Comparison of ENCODE assay signal across 8 cellular contexts in the genomic region with DNA sequence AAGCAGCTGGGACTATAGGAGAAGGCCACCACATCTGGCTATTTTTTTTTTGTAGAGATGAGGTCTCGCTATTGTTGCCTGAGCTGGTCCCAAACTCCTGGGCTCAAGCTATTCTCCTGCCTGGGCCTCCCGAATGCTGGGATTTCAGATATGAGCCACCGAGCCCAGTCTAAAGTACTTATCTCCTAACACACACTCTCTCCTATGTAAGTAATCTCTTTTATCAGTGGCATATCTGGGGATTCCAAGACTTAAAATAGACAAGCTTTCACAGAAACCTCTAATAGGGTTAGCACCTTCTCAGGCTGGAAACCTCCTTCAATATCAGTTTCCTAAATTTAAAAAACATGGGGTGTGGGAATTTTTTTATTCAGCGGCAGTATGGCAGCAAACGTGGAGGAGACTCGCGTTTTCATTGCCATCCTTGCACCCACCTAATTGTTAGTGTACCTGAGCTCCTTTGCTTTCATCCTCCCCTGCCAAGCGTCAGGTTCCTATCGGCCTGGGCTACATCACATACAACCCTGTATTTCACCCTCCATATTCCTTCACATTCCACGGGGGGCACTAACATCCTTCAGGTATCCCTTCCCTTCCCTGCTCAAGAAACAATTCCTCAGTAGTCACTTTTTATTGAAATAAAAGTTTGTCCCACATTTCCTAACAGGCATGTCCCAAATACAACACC. TPM values are rescaled to one million over a fixed set of nuclear protein-coding genes. Genes with fewer than 3 reads are reported as not detected.
DNase-seq lines count a peak whose midpoint lies in the region; ATAC-seq and TF ChIP-seq lines count a peak whose summit lies in the region.

No MANE protein-coding gene starts in this region.

- H3K27me3 ChIP-seq in heart left ventricle (no peaks in the 10 kb centered on the region), thoracic aorta (replicated peaks; ENCODE audit: insufficient read depth) (no peaks in the 10 kb centered on the region)

- H3K4me1 Mint-ChIP-seq in activated T-helper 17 cell treated with anti-CD3 and anti-CD28 coated beads, Interleukin-2, amount 50 U/mL, for 72 hours = peaks cover 13% of the 10 kb centered on the region

- H3K4me3 Mint-ChIP-seq in activated T-helper 17 cell treated with anti-CD3 and anti-CD28 coated beads, Interleukin-2, amount 50 U/mL, for 72 hours = peak overlapping the region; percentile 99

- peaks cover 9% of the 10 kb centered on the region for H3K36me3 Mint-ChIP-seq in activated T-helper 17 cell treated with anti-CD3 and anti-CD28 coated beads, Interleukin-2, amount 50 U/mL, for 72 hours (ENCODE audit: low read depth)

- H3K27ac ChIP-seq in heart left ventricle = peak overlapping the region; percentile 83 to 99 (median 92)
- peak overlapping the region; percentile 89 to 93 for H3K27ac ChIP-seq in thoracic aorta

- TF ChIP-seq POLR2A in heart left ventricle (IDR thresholded peaks at IDR 0.05) = no peak

- no peak for DNase-seq in heart left ventricle
- DNase-seq in cardiac septum (ENCODE audit: low spot score) = no peak
- DNase-seq in iris pigment epithelial cell (ENCODE audit: low read depth) = peak; percentile 10
- DNase-seq in thoracic aorta (ENCODE audit: low spot score) = no peak
- no peak for DNase-seq in hypothalamus (lab: John Stamatoyannopoulos, UW)
- DNase-seq in midbrain (lab: John Stamatoyannopoulos, UW) = no peak

- peaks cover 0 to 37% (median 29%) of the 10 kb centered on the region in 12 donors for H3K4me1 ChIP-seq in heart left ventricle
- H3K4me1 ChIP-seq in thoracic aorta (ENCODE audit: control insufficient read depth in 1 of 2, low read depth in 2 of 2) = peaks cover 6 to 13% of the 10 kb centered on the region in 2 donors

- no peaks in the 10 kb centered on the region for H3K9me3 Mint-ChIP-seq in activated T-helper 17 cell treated with anti-CD3 and anti-CD28 coated beads, Interleukin-2, amount 50 U/mL, for 72 hours

- no peaks in the 10 kb centered on the region for H3K9me3 ChIP-seq in heart left ventricle
- H3K9me3 ChIP-seq in thoracic aorta = no peaks in the 10 kb centered on the region

- peak overlapping the region; percentile 98 for H3K27ac Mint-ChIP-seq in activated T-helper 17 cell treated with anti-CD3 and anti-CD28 coated beads, Interleukin-2, amount 50 U/mL, for 72 hours

- H3K36me3 ChIP-seq in heart left ventricle (peaks cover 0 to 9% (median 0%) of the 10 kb centered on the region in 9 donors), thoracic aorta (no peaks in the 10 kb centered on the region)

- ATAC-seq in heart left ventricle (no peak), thoracic aorta (ENCODE audit: insufficient number of reproducible peaks, low FRiP score, low read depth) (no peak), HG02938 (IDR thresholded peaks at IDR 0.05; ENCODE audit: unreplicated experiment) (no peak)
- ATAC-seq in activated T-helper 17 cell treated with anti-CD3 and anti-CD28 coated beads, Interleukin-2, amount 50 U/mL, for 72 hours (replicated peaks) = no peak

- WGBS in heart left ventricle, 4 donors = 33 to 45% (median 37%) methylated on average over 10 of the region's 10 CpGs

- no peaks in the 10 kb centered on the region for H3K27me3 Mint-ChIP-seq in activated T-helper 17 cell treated with anti-CD3 and anti-CD28 coated beads, Interleukin-2, amount 50 U/mL, for 72 hours

- TF ChIP-seq CTCF in heart left ventricle (IDR thresholded peaks at IDR 0.05) (no peak), thoracic aorta (IDR thresholded peaks at IDR 0.05) (no peak)

- peak overlapping the region; percentile 61 to 94 (median 80) for H3K4me3 ChIP-seq in heart left ventricle
- H3K4me3 ChIP-seq in thoracic aorta = peak overlapping the region; percentile 93

- intact Hi-C loops in heart left ventricle (cut with DNase I) (loop anchor here in 3 of 10 donors (1.0 to 10.0 kb wide), 3 partner anchors 19 to 81 kb away; partner anchors contain the start of gene BECN1 (in 1 of the 3)), cardiac septum (cut with DNase I) (loop anchor here (2.0 kb wide), 1 partner anchor 19 kb away; no protein-coding TSS in a partner anchor)

RNA-seq across cellular contexts. Expression of gene EZH1, which starts 1.1 kb away (rescaled TPM):
- 10 to 100 TPM; 29.7 to 50.2 (median 41.5) TPM for total RNA-seq in heart left ventricle
- polyA plus RNA-seq in heart left ventricle = 10 to 100 TPM; 18.8 to 23.8 TPM
- 45.4 TPM for total RNA-seq in cardiac septum
- total RNA-seq in activated T-helper 17 cell treated with anti-CD3 and anti-CD28 coated beads, Interleukin-2, amount 50 U/mL, for 72 hours = 10 to 100 TPM; 35.3 to 69.1 TPM
- total RNA-seq in thoracic aorta = 10 to 100 TPM; 66.3 to 75.2 TPM

RNA-seq across cellular contexts. Expression of gene RAMP2, which starts 17.3 kb away (rescaled TPM):
- total RNA-seq in heart left ventricle (10 to 100 TPM; 31.2 to 58.3 (median 39.7) TPM), cardiac septum (45.8 TPM), thoracic aorta (10 to 100 TPM; 11.0 to 32.3 TPM)
- polyA plus RNA-seq in heart left ventricle = 10 to 100 TPM; 33.1 to 82.0 TPM
- total RNA-seq in activated T-helper 17 cell treated with anti-CD3 and anti-CD28 coated beads, Interleukin-2, amount 50 U/mL, for 72 hours = not detected

RNA-seq across cellular contexts. Expression of gene VPS25, which starts 29.5 kb away (rescaled TPM):
- total RNA-seq in heart left ventricle = 10 to 100 TPM; 32.7 to 50.4 (median 37.9) TPM
- polyA plus RNA-seq in heart left ventricle = 10 to 100 TPM; 33.1 to 88.4 TPM
- total RNA-seq in cardiac septum = 32.3 TPM
- 10 to 100 TPM; 39.3 to 47.5 TPM for total RNA-seq in activated T-helper 17 cell treated with anti-CD3 and anti-CD28 coated beads, Interleukin-2, amount 50 U/mL, for 72 hours
- 10 to 100 TPM; 18.5 to 24.2 TPM for total RNA-seq in thoracic aorta

RNA-seq across cellular contexts. Expression of gene WNK4, which starts 36.7 kb away (rescaled TPM):
- total RNA-seq in heart left ventricle (1 to 10 TPM in 1 of 9 donors, not detected in 8; 1.2 TPM), cardiac septum (not detected), thoracic aorta (not detected)
- polyA plus RNA-seq in heart left ventricle = not detected
- 1 to 10 TPM in 1 of 2 donors, under 1 TPM in 1; 0.41 to 1.5 TPM for total RNA-seq in activated T-helper 17 cell treated with anti-CD3 and anti-CD28 coated beads, Interleukin-2, amount 50 U/mL, for 72 hours

RNA-seq across cellular contexts. Expression of gene COA3, which starts 54.8 kb away (rescaled TPM):
- 10 to 100 TPM; 56.2 to 97.1 (median 71.8) TPM for total RNA-seq in heart left ventricle
- polyA plus RNA-seq in heart left ventricle = 100 to 1,000 TPM; 110 to 136 TPM
- total RNA-seq in cardiac septum = 61.4 TPM
- 10 to 100 TPM; 18.6 to 31.2 TPM for total RNA-seq in activated T-helper 17 cell treated with anti-CD3 and anti-CD28 coated beads, Interleukin-2, amount 50 U/mL, for 72 hours
- total RNA-seq in thoracic aorta = 10 to 100 TPM; 34.3 to 36.1 TPM

Comparison
In these comparisons a context has a peak if more than half of its experiments do, and no peak if none do; other contexts are left out.
1. RNA of gene RAMP2, which starts 17.3 kb away (total RNA-seq): 45.8 TPM in cardiac septum (single experiment), 31.2 to 58.3 TPM in heart left ventricle and 11.0 to 32.3 TPM in thoracic aorta; not detected in activated T-helper 17 cell treated with anti-CD3 and anti-CD28 coated beads, Interleukin-2, amount 50 U/mL, for 72 hours; every median in the first group is over 10 times any median in the second.